21 cellular contexts compared by ENCODE assay signal in the genomic region with DNA sequence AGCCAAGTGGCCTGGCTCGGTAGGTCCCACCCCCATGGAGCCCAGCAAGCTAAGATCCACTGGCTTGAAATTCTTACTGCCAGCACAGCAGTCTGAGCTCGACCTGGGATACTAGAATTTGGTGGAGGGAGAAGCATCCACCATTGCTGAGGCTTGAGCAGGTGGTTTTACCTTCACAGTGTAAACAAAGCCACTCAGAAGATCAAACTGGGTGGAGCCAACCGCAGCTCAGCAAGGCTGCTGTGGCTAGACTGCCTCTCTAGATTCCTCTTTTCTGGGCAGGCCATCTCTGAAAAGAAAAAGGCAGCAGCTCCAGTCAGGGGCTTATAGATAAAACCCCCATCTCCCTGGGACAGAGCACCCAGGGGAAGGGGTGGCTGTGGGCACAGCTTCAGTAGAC. TPM values are rescaled to one million over a fixed set of nuclear protein-coding genes. Genes with fewer than 3 reads are reported as not detected.
DNase-seq lines count a peak whose midpoint lies in the region; ATAC-seq lines count a peak whose summit lies in the region.
"Had no signal": no experiment of that assay in that cellular context is flagged by ENCODE, and none has a peak within 500 bp of the region (broad histone marks: within the 10 kb centered on the region; RNA-seq: fewer than 3 reads in every experiment).

No MANE protein-coding gene starts in this region.

- no peak overlapping the region for H3K4me3 ChIP-seq in thymus (ENCODE audit: low read length)
- H3K4me3 ChIP-seq in HAP-1: no peak overlapping the region
- H3K4me3 ChIP-seq: SK-N-MC, suprapubic skin had no signal

- 87% methylated on average over 3 of the region's 3 CpGs for WGBS in thymus

- peak overlapping the region; percentile 78 for H3K27ac Mint-ChIP-seq in activated naive CD8-positive, alpha-beta T cell
- no peak overlapping the region for H3K27ac Mint-ChIP-seq in activated naive CD8-positive, alpha-beta T cell treated with anti-CD3 and anti-CD28 coated beads, Interleukin-2, amount 50 U/mL, for 24 hours
- H3K27ac Mint-ChIP-seq in activated T-helper 2 cell treated with anti-CD3 and anti-CD28 coated beads, Interferon-gamma antibody, Interleukin-2, Interleukin-4, amounts not matched to agents 10 μg/mL and 5 μg/mL and 100 μg/mL, durations not matched to agents 14 hours and 24 hours and 36 hours: no peak overlapping the region
- H3K27ac Mint-ChIP-seq: HFFc6, nephron progenitor cell had no signal

- peaks cover 51% of the 10 kb centered on the region for H3K36me3 Mint-ChIP-seq in activated naive CD8-positive, alpha-beta T cell
- peaks cover 81% of the 10 kb centered on the region for H3K36me3 Mint-ChIP-seq in activated naive CD8-positive, alpha-beta T cell treated with anti-CD3 and anti-CD28 coated beads, Interleukin-2, amount 50 U/mL, for 24 hours (ENCODE audit: low read depth)
- peaks cover 85% of the 10 kb centered on the region for H3K36me3 Mint-ChIP-seq in activated T-helper 2 cell treated with anti-CD3 and anti-CD28 coated beads, Interferon-gamma antibody, Interleukin-2, Interleukin-4, amounts not matched to agents 10 μg/mL and 5 μg/mL and 100 μg/mL, durations not matched to agents 14 hours and 24 hours and 36 hours (ENCODE audit: low read depth)

- H3K4me1 ChIP-seq in thymus (ENCODE audit: control insufficient read depth, insufficient read depth, low read length) (no peaks in the 10 kb centered on the region), HAP-1 (no peaks in the 10 kb centered on the region)
- H3K4me1 ChIP-seq: suprapubic skin had no signal

- no peaks in the 10 kb centered on the region for H3K9me3 Mint-ChIP-seq in activated naive CD8-positive, alpha-beta T cell (ENCODE audit: low read depth)
- H3K9me3 Mint-ChIP-seq in activated naive CD8-positive, alpha-beta T cell treated with anti-CD3 and anti-CD28 coated beads, Interleukin-2, amount 50 U/mL, for 24 hours: peaks cover 3% of the 10 kb centered on the region
- H3K9me3 Mint-ChIP-seq in activated T-helper 2 cell treated with anti-CD3 and anti-CD28 coated beads, Interferon-gamma antibody, Interleukin-2, Interleukin-4, amounts not matched to agents 10 μg/mL and 5 μg/mL and 100 μg/mL, durations not matched to agents 14 hours and 24 hours and 36 hours: no peaks in the 10 kb centered on the region
- H3K9me3 Mint-ChIP-seq: HFFc6 had no signal

- DNase-seq in DMS53 (lab: John Stamatoyannopoulos, UW) (peak; percentile 29), DMS53 treated with DMSO at 0.1 percent for 48 hours (lab: John Stamatoyannopoulos, UW; ENCODE audit: unreplicated experiment) (no peak), HAP-1 (ENCODE audit: low spot score in 2 of 2) (no peak), DMS153 (lab: John Stamatoyannopoulos, UW) (no peak)
- DNase-seq in activated naive CD8-positive, alpha-beta T cell treated with anti-CD3 and anti-CD28 coated beads, Interleukin-2, amount 50 U/mL, for 24 hours: no peak
- DNase-seq in activated T-helper 2 cell treated with anti-CD3 and anti-CD28 coated beads, Interferon-gamma antibody, Interleukin-2, Interleukin-4, amounts not matched to agents 10 μg/mL and 5 μg/mL and 100 μg/mL, durations not matched to agents 14 hours and 24 hours and 36 hours (ENCODE audit: low spot score): peak; percentile 22
- DNase-seq: brain microvascular endothelial cell, cortex of kidney, foreskin melanocyte, HFFc6, kidney glomerular epithelial cell, mesendoderm, NCI-H1092, NCI-H2171, nephron progenitor cell, posterior cingulate gyrus had no signal

- H3K36me3 ChIP-seq in thymus (ENCODE audit: control insufficient read depth, insufficient read depth) (peaks cover 34% of the 10 kb centered on the region), HAP-1 (replicated peaks) (no peaks in the 10 kb centered on the region)
- H3K36me3 ChIP-seq: brain microvascular endothelial cell had no signal

- H3K4me1 Mint-ChIP-seq in activated naive CD8-positive, alpha-beta T cell (ENCODE audit: low read depth): peaks cover 72% of the 10 kb centered on the region
- H3K4me1 Mint-ChIP-seq in activated naive CD8-positive, alpha-beta T cell treated with anti-CD3 and anti-CD28 coated beads, Interleukin-2, amount 50 U/mL, for 24 hours: peaks cover 55% of the 10 kb centered on the region
- H3K4me1 Mint-ChIP-seq in activated T-helper 2 cell treated with anti-CD3 and anti-CD28 coated beads, Interferon-gamma antibody, Interleukin-2, Interleukin-4, amounts not matched to agents 10 μg/mL and 5 μg/mL and 100 μg/mL, durations not matched to agents 14 hours and 24 hours and 36 hours (ENCODE audit: low read depth): peaks cover 45% of the 10 kb centered on the region
- H3K4me1 Mint-ChIP-seq: nephron progenitor cell had no signal

- peak overlapping the region; percentile 4 for H3K27ac ChIP-seq in thymus (ENCODE audit: low read depth)
- H3K27ac ChIP-seq: 22Rv1, brain microvascular endothelial cell, SK-N-MC, suprapubic skin had no signal

- H3K27me3 ChIP-seq in thymus (ENCODE audit: control insufficient read depth, insufficient read depth) (no peaks in the 10 kb centered on the region), HAP-1 (ENCODE audit: low read depth) (no peaks in the 10 kb centered on the region)
- H3K27me3 ChIP-seq: brain microvascular endothelial cell, suprapubic skin had no signal

- no peak for ATAC-seq in activated naive CD8-positive, alpha-beta T cell treated with anti-CD3 and anti-CD28 coated beads, Interleukin-2, amount 50 U/mL, for 24 hours

- in situ Hi-C loops in HAP-1 (cut with MboI; ENCODE audit: low sequenced_read_pairs): no loop called here

- H3K9me3 ChIP-seq in thymus (ENCODE audit: control insufficient read depth) (no peaks in the 10 kb centered on the region), HAP-1 (no peaks in the 10 kb centered on the region)
- H3K9me3 ChIP-seq: suprapubic skin had no signal

- no peaks in the 10 kb centered on the region for H3K27me3 Mint-ChIP-seq in activated naive CD8-positive, alpha-beta T cell
- H3K27me3 Mint-ChIP-seq in activated naive CD8-positive, alpha-beta T cell treated with anti-CD3 and anti-CD28 coated beads, Interleukin-2, amount 50 U/mL, for 24 hours: no peaks in the 10 kb centered on the region
- no peaks in the 10 kb centered on the region for H3K27me3 Mint-ChIP-seq in activated T-helper 2 cell treated with anti-CD3 and anti-CD28 coated beads, Interferon-gamma antibody, Interleukin-2, Interleukin-4, amounts not matched to agents 10 μg/mL and 5 μg/mL and 100 μg/mL, durations not matched to agents 14 hours and 24 hours and 36 hours (ENCODE audit: low read depth)

- intact Hi-C loops in activated T-helper 2 cell treated with anti-CD3 and anti-CD28 coated beads, Interferon-gamma antibody, Interleukin-2, Interleukin-4, amounts not matched to agents 10 μg/mL and 5 μg/mL and 100 μg/mL, durations not matched to agents 14 hours and 24 hours and 36 hours (cut with micrococcal nuclease): no loop called here

- H3K4me3 Mint-ChIP-seq in activated naive CD8-positive, alpha-beta T cell: peak overlapping the region; percentile 62
- no peak overlapping the region for H3K4me3 Mint-ChIP-seq in activated naive CD8-positive, alpha-beta T cell treated with anti-CD3 and anti-CD28 coated beads, Interleukin-2, amount 50 U/mL, for 24 hours
- no peak overlapping the region for H3K4me3 Mint-ChIP-seq in activated T-helper 2 cell treated with anti-CD3 and anti-CD28 coated beads, Interferon-gamma antibody, Interleukin-2, Interleukin-4, amounts not matched to agents 10 μg/mL and 5 μg/mL and 100 μg/mL, durations not matched to agents 14 hours and 24 hours and 36 hours (ENCODE audit: low read depth)
- H3K4me3 Mint-ChIP-seq: HFFc6, nephron progenitor cell had no signal

RNA-seq across cellular contexts. Expression of gene OR5B21, which starts 22.3 kb away (rescaled TPM):
- 0.46 and 0.48 TPM in 2 replicates for total RNA-seq in activated T-helper 2 cell treated with anti-CD3 and anti-CD28 coated beads, Interferon-gamma antibody, Interleukin-2, Interleukin-4, amounts not matched to agents 10 μg/mL and 5 μg/mL and 100 μg/mL, durations not matched to agents 14 hours and 24 hours and 36 hours
- not detected for polyA plus RNA-seq in thymus
- total RNA-seq: suprapubic skin had no signal

RNA-seq across cellular contexts. Expression of gene LPXN, which starts 45.4 kb away (rescaled TPM):
- 115 and 129 TPM in 2 replicates for total RNA-seq in activated T-helper 2 cell treated with anti-CD3 and anti-CD28 coated beads, Interferon-gamma antibody, Interleukin-2, Interleukin-4, amounts not matched to agents 10 μg/mL and 5 μg/mL and 100 μg/mL, durations not matched to agents 14 hours and 24 hours and 36 hours
- 58.8 TPM for polyA plus RNA-seq in thymus

RNA-seq across cellular contexts. Expression of gene ZFP91, which starts 48.6 kb away (rescaled TPM):
- 57.7 and 59.3 TPM in 2 replicates for total RNA-seq in activated T-helper 2 cell treated with anti-CD3 and anti-CD28 coated beads, Interferon-gamma antibody, Interleukin-2, Interleukin-4, amounts not matched to agents 10 μg/mL and 5 μg/mL and 100 μg/mL, durations not matched to agents 14 hours and 24 hours and 36 hours
- 20.2 TPM for polyA plus RNA-seq in thymus

Comparison
In these comparisons a context has a peak if more than half of its experiments do, and no peak if none do; other contexts are left out.
1. DNase-seq: peak in DMS53 (single experiment) and activated T-helper 2 cell treated with anti-CD3 and anti-CD28 coated beads, Interferon-gamma antibody, Interleukin-2, Interleukin-4, amounts not matched to agents 10 μg/mL and 5 μg/mL and 100 μg/mL, durations not matched to agents 14 hours and 24 hours and 36 hours (single experiment); none in DMS53 treated with DMSO at 0.1 percent for 48 hours (single experiment), activated naive CD8-positive, alpha-beta T cell treated with anti-CD3 and anti-CD28 coated beads, Interleukin-2, amount 50 U/mL, for 24 hours (single experiment), HAP-1 (0 of 2) and DMS153 (single experiment).